ENCODE assay signal across 32 cellular contexts in genomic region chr12:57551637-57552305, GRCh38. TPM values are rescaled to one million over a fixed set of nuclear protein-coding genes. Genes with fewer than 3 reads are reported as not detected.
DNase-seq lines count a peak whose midpoint lies in the region; ATAC-seq, FAIRE-seq and TF ChIP-seq lines count a peak whose summit lies in the region.
"Had no signal": no experiment of that assay in that cellular context is flagged by ENCODE, and none has a peak within 500 bp of the region (broad histone marks: within the 10 kb centered on the region; RNA-seq: fewer than 3 reads in every experiment).

No MANE protein-coding gene starts in this region.

- no TSS peak for BruUV-seq in K562 (replicated peaks; lab: Mats Ljungman, UMichigan)

- H3K27ac ChIP-seq in K562 (ENCODE audit: extremely low read depth, low read depth, low read length): peak overlapping the region; percentile 90
- no peak overlapping the region for H3K27ac ChIP-seq in adrenal gland
- H3K27ac ChIP-seq: BLaER1, PC-9, right atrium auricular region, spleen had no signal

- POLR2A ChIA-PET in K562 (lab: Yijun Ruan, JAX): interaction anchor here (0.5 to 4.2 kb wide), 12 partner anchors 9 to 241 kb away, joined by 3 to 38 read pairs (median 4); partner anchors contain the start of genes DDIT3, EEF1AKMT3 and METTL1

- H3K9me1 ChIP-seq in K562 (ENCODE audit: control insufficient read depth, insufficient read depth, low read length): no peaks in the 10 kb centered on the region

- H3K36me3 Mint-ChIP-seq in activated naive CD4-positive, alpha-beta T cell treated with anti-CD3 and anti-CD28 coated beads, Interleukin-2, amount 50 U/mL, for 24 hours: no peaks in the 10 kb centered on the region
- H3K36me3 Mint-ChIP-seq in nephron (ENCODE audit: low read depth): no peaks in the 10 kb centered on the region

- H3K9ac ChIP-seq in K562 (ENCODE audit: insufficient read depth in 1 of 2, low read depth in 2 of 2, low read length in 2 of 2): peak overlapping the region; percentile 72; a peak in 3 of 4 replicates
- H3K9ac ChIP-seq: BLaER1 had no signal

- no peak for TF ChIP-seq CTCF in K562 (IDR thresholded peaks at IDR 0.05 in 2 of 3, conservative IDR thresholded peaks at IDR 0.05 in 1 of 3; ENCODE audit: insufficient read depth in 2 of 3, low read depth in 1 of 3, low read length in 3 of 3)
- TF ChIP-seq CTCF in nephron (IDR thresholded peaks at IDR 0.05; ENCODE audit: unreplicated experiment in 3 of 3): no peak
- TF ChIP-seq CTCF in GM20000 (IDR thresholded peaks at IDR 0.05; ENCODE audit: extremely low read depth, missing control alignments): no peak
- no peak for TF ChIP-seq CTCF in adrenal gland (IDR thresholded peaks at IDR 0.05)

- intact Hi-C loops in K562 (cut with micrococcal nuclease): loop anchor here (2.0 kb wide), 1 partner anchor 13 kb away; no protein-coding TSS in a partner anchor
- intact Hi-C loops in posterior cingulate gyrus (cut with DNase I): no loop called here
- intact Hi-C loops in adrenal gland (cut with DNase I): no loop called here

- no peak for TF ChIP-seq RAD21 in K562 (CRISPR knock-in tag; conservative IDR thresholded peaks at IDR 0.05 in 1 of 2, IDR thresholded peaks at IDR 0.05 in 1 of 2)

- no peaks in the 10 kb centered on the region for H3K9me3 Mint-ChIP-seq in activated naive CD4-positive, alpha-beta T cell treated with anti-CD3 and anti-CD28 coated beads, Interleukin-2, amount 50 U/mL, for 24 hours
- H3K9me3 Mint-ChIP-seq in nephron: no peaks in the 10 kb centered on the region
- H3K9me3 Mint-ChIP-seq: stimulated activated effector memory CD8-positive, alpha-beta T cell treated with anti-CD3 and anti-CD28 coated beads, Interleukin-12 subunit alpha, Interleukin-12 subunit beta, amount 100 ng/mL, for 72 hours had no signal

- in situ Hi-C loops in K562 (cut with MboI): no loop called here

- ATAC-seq in K562: peak; percentile 5
- ATAC-seq: activated CD8-positive, alpha-beta T cell treated with anti-CD3 and anti-CD28 coated beads, Interleukin-2, amount 10 ng/mL, durations not matched to agents 7 days and 5 days; GM12878; HCT116; mucosa of descending colon; stimulated activated effector memory CD8-positive, alpha-beta T cell treated with anti-CD3 and anti-CD28 coated beads, Interleukin-12 subunit alpha, Interleukin-12 subunit beta, amount 100 ng/mL, for 72 hours had no signal

- FAIRE-seq in K562 (lab: Jason Lieb, UNC) (no peak), frontal cortex (lab: Jason Lieb, UNC) (no peak)
- FAIRE-seq: GM12878, TTC549 had no signal

- H3K4me1 Mint-ChIP-seq in activated naive CD4-positive, alpha-beta T cell treated with anti-CD3 and anti-CD28 coated beads, Interleukin-2, amount 50 U/mL, for 24 hours: peaks cover 23% of the 10 kb centered on the region
- peaks cover 17% of the 10 kb centered on the region for H3K4me1 Mint-ChIP-seq in nephron

- TF ChIP-seq EP300 in K562 (IDR thresholded peaks at IDR 0.05; ENCODE audit: low read length): no peak

- H3K4me2 ChIP-seq in K562 (ENCODE audit: insufficient read depth, low read length): peak overlapping the region; percentile 89
- H3K4me2 ChIP-seq: PC-9 had no signal

- H3K4me3 ChIP-seq in K562 (peak overlapping the region; percentile 69), adrenal gland (no peak overlapping the region)
- H3K4me3 ChIP-seq: BLaER1, GM12878, lung, MG63, mucosa of descending colon, PC-9, right atrium auricular region, spleen had no signal

- TF ChIP-seq POLR2A in K562 (conservative IDR thresholded peaks at IDR 0.05) (no peak), adrenal gland (IDR thresholded peaks at IDR 0.05) (no peak)

- H3K36me3 ChIP-seq in K562 (ENCODE audit: control insufficient read depth, insufficient read depth, low read length) (peaks cover 14% of the 10 kb centered on the region), adrenal gland (replicated peaks in 1 of 2) (no peaks in the 10 kb centered on the region)
- H3K36me3 ChIP-seq: BLaER1, right atrium auricular region, spleen had no signal

- no peak overlapping the region for H3K27ac Mint-ChIP-seq in activated naive CD4-positive, alpha-beta T cell treated with anti-CD3 and anti-CD28 coated beads, Interleukin-2, amount 50 U/mL, for 24 hours
- H3K27ac Mint-ChIP-seq in nephron: no peak overlapping the region
- H3K27ac Mint-ChIP-seq: activated CD8-positive, alpha-beta T cell treated with anti-CD3 and anti-CD28 coated beads, Interleukin-2, amount 10 ng/mL, durations not matched to agents 7 days and 5 days; stimulated activated effector memory CD8-positive, alpha-beta T cell treated with anti-CD3 and anti-CD28 coated beads, Interleukin-12 subunit alpha, Interleukin-12 subunit beta, amount 100 ng/mL, for 72 hours had no signal

- no peak overlapping the region; the same call in 1 of the 2 replicates for H2AFZ ChIP-seq in K562 (ENCODE audit: low read depth, low read length)
- H2AFZ ChIP-seq: PC-9 had no signal

- H3K79me2 ChIP-seq in K562 (ENCODE audit: control insufficient read depth, insufficient read depth, low read length): peaks cover 58% of the 10 kb centered on the region

- CTCF ChIA-PET in K562 (lab: Yijun Ruan, JAX; ENCODE audit: low intra/inter-chr PET ratio): no interaction called here

- H3K9me3 ChIP-seq in K562 (replicated peaks; ENCODE audit: control insufficient read depth, insufficient read depth, low read depth, low read length): no peaks in the 10 kb centered on the region
- H3K9me3 ChIP-seq in adrenal gland (replicated peaks in 1 of 3): no peaks in the 10 kb centered on the region
- H3K9me3 ChIP-seq: BLaER1, MG63, mucosa of descending colon, right atrium auricular region, spleen had no signal

- peak overlapping the region; percentile 58 for H3K4me3 Mint-ChIP-seq in activated naive CD4-positive, alpha-beta T cell treated with anti-CD3 and anti-CD28 coated beads, Interleukin-2, amount 50 U/mL, for 24 hours
- peak overlapping the region; percentile 34 to 61 (median 50) for H3K4me3 Mint-ChIP-seq in nephron

- WGBS in K562 (ENCODE audit: insufficient coverage, low coverage, missing lambda C conversion rate): 8% methylated on average over 3 of the region's 3 CpGs
- 76 to 91% (median 85%) methylated on average over 3 of the region's 3 CpGs for WGBS in adrenal gland, 4 donors

- H3K4me1 ChIP-seq in K562 (replicated peaks in 1 of 2; ENCODE audit: control insufficient read depth in 2 of 2, insufficient read depth in 2 of 2, low read length in 2 of 2) (peaks cover 52 to 61% of the 10 kb centered on the region in 2 experiments), adrenal gland (replicated peaks in 1 of 2) (peaks cover 0 to 6% of the 10 kb centered on the region in 2 donors)

- H3K27me3 ChIP-seq in K562 (ENCODE audit: control insufficient read depth in 2 of 2, insufficient read depth in 2 of 2, low read length in 2 of 2) (no peaks in the 10 kb centered on the region), adrenal gland (peaks cover 8% of the 10 kb centered on the region)
- H3K27me3 ChIP-seq: MG63 had no signal

- no peak for DNase-seq in activated naive CD4-positive, alpha-beta T cell treated with Interleukin-2 at 50 U/mL for 16 hours
- DNase-seq in K562 (ENCODE audit: extremely low read depth in 1 of 4, low spot score in 3 of 4) (peak in 2 of 4 experiments; percentile 28 to 35), GM20000 (ENCODE audit: low spot score) (no peak), posterior cingulate gyrus (no peak), frontal cortex (ENCODE audit: low spot score in 2 of 2) (no peak), adrenal gland (no peak)
- DNase-seq: activated CD4-positive, CD25-positive, alpha-beta regulatory T cell treated with anti-CD3 and anti-CD28 coated beads, Interleukin-2, amount 50 U/mL, for 72 hours; activated CD8-positive, alpha-beta T cell treated with anti-CD3 and anti-CD28 coated beads, Interleukin-2, amount 10 ng/mL, durations not matched to agents 7 days and 5 days; activated naive CD4-positive, alpha-beta T cell; aorta; caudate nucleus; dermis blood vessel endothelial cell; MG63; mucosa of descending colon; NCI-H2081; NCI-H446 treated with DMSO at 0.1 percent for 48 hours; occipital lobe; PC-9; SHP77; spleen; stimulated activated CD4-positive, alpha-beta T cell treated with anti-CD3 and anti-CD28 coated beads, Interleukin-2, amount 100 ng/mL, for 48 hours; SW 1271 had no signal

- peaks cover 2% of the 10 kb centered on the region for H3K27me3 Mint-ChIP-seq in activated naive CD4-positive, alpha-beta T cell treated with anti-CD3 and anti-CD28 coated beads, Interleukin-2, amount 50 U/mL, for 24 hours
- peaks cover 75% of the 10 kb centered on the region for H3K27me3 Mint-ChIP-seq in nephron (ENCODE audit: low read depth)

- H4K20me1 ChIP-seq in K562 (replicated peaks; ENCODE audit: control insufficient read depth, insufficient read depth, low read length): no peaks in the 10 kb centered on the region
- H4K20me1 ChIP-seq: BLaER1 had no signal

RNA-seq across cellular contexts. Expression of gene KIF5A, which starts 1.9 kb away (rescaled TPM):
- 64.9 and 77.9 TPM in 2 replicates for total RNA-seq in K562 (2011; cell fraction: chromatin; rRNA removed; ENCODE audit: low replicate concordance)
- 36.1 and 39.9 TPM in 2 replicates for total RNA-seq in K562 (2011; cell fraction: nucleolus; rRNA removed)
- 52.8 and 54.9 TPM in 2 replicates for total RNA-seq in K562 (2011; cell fraction: nucleoplasm; rRNA removed)
- total RNA-seq in K562 (2014; rRNA removed) (5.9 and 7.1 TPM in 2 replicates), K562 (2014; rRNA removed; fragmentation: Illumina TruSeq; extraction: Trizol) (7.3 and 8.0 TPM in 2 replicates), K562 (2015; rRNA removed; fragmentation: Illumina TruSeq; extraction: Trizol) (4.3 and 4.5 TPM in 2 replicates), K562 (2021) (14.2 and 17.7 TPM in 2 replicates), frontal cortex (42.8 TPM), adrenal gland (1 to 10 TPM in 3 of 8 donors, under 1 TPM in 4, not detected in 1; 0.32 to 7.6 (median 0.61) TPM)
- polyA plus RNA-seq in K562 (2011; rRNA removed) (16.0 and 19.3 TPM in 2 replicates), K562 (2014; fragmentation: Illumina TruSeq; extraction: Trizol) (16.0 and 16.1 TPM in 2 replicates), K562 (2014; fragmentation: Nextera tagmentation; extraction: Ambion mirVana) (1 to 10 TPM; 3.4 to 5.3 TPM), K562 (2014; rRNA removed) (15.8 and 17.7 TPM in 2 replicates), adrenal gland (1 to 10 TPM; 1.9 to 7.4 (median 5.6) TPM)
- polyA plus RNA-seq in K562 (2011; cell fraction: cytosol; rRNA removed): 5.5 and 8.2 TPM in 2 replicates
- polyA plus RNA-seq in K562 (2011; cell fraction: nucleus; rRNA removed): 66.5 and 75.3 TPM in 2 replicates
- polyA plus RNA-seq in K562 (2012): 8.1 and 30.3 TPM in 2 replicates
- polyA minus RNA-seq in K562 (2011; rRNA and poly(A)+ RNA removed): 13.4 and 14.8 TPM in 2 replicates
- polyA minus RNA-seq in K562 (2011; cell fraction: cytosol; rRNA and poly(A)+ RNA removed): 5.6 and 6.9 TPM in 2 replicates
- 14.0 and 22.0 TPM in 2 replicates for polyA minus RNA-seq in K562 (2011; cell fraction: nucleus; rRNA and poly(A)+ RNA removed)
- total RNA-seq: HT-29 had no signal

RNA-seq across cellular contexts. Expression of gene DCTN2, which starts 4.8 kb away (rescaled TPM):
- 253 and 274 TPM in 2 replicates for total RNA-seq in K562 (2011; cell fraction: chromatin; rRNA removed; ENCODE audit: low replicate concordance)
- 125 and 135 TPM in 2 replicates for total RNA-seq in K562 (2011; cell fraction: nucleolus; rRNA removed)
- total RNA-seq in K562 (2011; cell fraction: nucleoplasm; rRNA removed): 180 and 202 TPM in 2 replicates
- total RNA-seq in K562 (2014; rRNA removed) (128 and 135 TPM in 2 replicates), K562 (2014; rRNA removed; fragmentation: Illumina TruSeq; extraction: Trizol) (114 and 115 TPM in 2 replicates), K562 (2015; rRNA removed; fragmentation: Illumina TruSeq; extraction: Trizol) (122 and 151 TPM in 2 replicates), K562 (2021) (119 and 129 TPM in 2 replicates), frontal cortex (136 TPM), adrenal gland (100 to 1,000 TPM; 114 to 202 (median 135) TPM)
- polyA plus RNA-seq in K562 (2011; rRNA removed) (137 and 161 TPM in 2 replicates), K562 (2014; fragmentation: Illumina TruSeq; extraction: Trizol) (255 and 270 TPM in 2 replicates), K562 (2014; fragmentation: Nextera tagmentation; extraction: Ambion mirVana) (10 to 100 TPM; 43.6 to 64.7 TPM), K562 (2014; rRNA removed) (125 and 127 TPM in 2 replicates), adrenal gland (100 to 1,000 TPM in 2 of 3 donors, 10 to 100 TPM in 1; 81.2 to 238 (median 101) TPM)
- 125 and 134 TPM in 2 replicates for polyA plus RNA-seq in K562 (2011; cell fraction: cytosol; rRNA removed)
- polyA plus RNA-seq in K562 (2011; cell fraction: nucleus; rRNA removed): 140 and 175 TPM in 2 replicates
- 98.5 and 216 TPM in 2 replicates for polyA plus RNA-seq in K562 (2012)
- polyA minus RNA-seq in K562 (2011; rRNA and poly(A)+ RNA removed): 129 and 192 TPM in 2 replicates
- polyA minus RNA-seq in K562 (2011; cell fraction: cytosol; rRNA and poly(A)+ RNA removed): 103 and 129 TPM in 2 replicates
- polyA minus RNA-seq in K562 (2011; cell fraction: nucleus; rRNA and poly(A)+ RNA removed): 35.9 and 66.2 TPM in 2 replicates

RNA-seq across cellular contexts. Expression of gene MBD6, which starts 29.1 kb away (rescaled TPM):
- 77.3 and 118 TPM in 2 replicates for total RNA-seq in K562 (2011; cell fraction: chromatin; rRNA removed; ENCODE audit: low replicate concordance)
- 43.2 and 44.7 TPM in 2 replicates for total RNA-seq in K562 (2011; cell fraction: nucleolus; rRNA removed)
- total RNA-seq in K562 (2011; cell fraction: nucleoplasm; rRNA removed): 49.3 and 57.0 TPM in 2 replicates
- total RNA-seq in K562 (2014; rRNA removed): 4.7 and 6.3 TPM in 2 replicates
- total RNA-seq in K562 (2014; rRNA removed; fragmentation: Illumina TruSeq; extraction: Trizol): 2.7 and 3.8 TPM in 2 replicates
- 3.6 and 6.1 TPM in 2 replicates for total RNA-seq in K562 (2015; rRNA removed; fragmentation: Illumina TruSeq; extraction: Trizol)
- total RNA-seq in K562 (2021): 46.6 and 54.8 TPM in 2 replicates
- polyA plus RNA-seq in K562 (2011; rRNA removed): 2.0 and 6.8 TPM in 2 replicates
- polyA plus RNA-seq in K562 (2011; cell fraction: cytosol; rRNA removed): 1.1 and 1.4 TPM in 2 replicates
- polyA plus RNA-seq in K562 (2011; cell fraction: nucleus; rRNA removed): 25.0 and 38.2 TPM in 2 replicates
- 21.1 and 37.7 TPM in 2 replicates for polyA plus RNA-seq in K562 (2012)
- 14.1 and 20.3 TPM in 2 replicates for polyA plus RNA-seq in K562 (2014; fragmentation: Illumina TruSeq; extraction: Trizol)
- polyA plus RNA-seq in K562 (2014; fragmentation: Nextera tagmentation; extraction: Ambion mirVana): 1 to 10 TPM; 2.6 to 2.9 TPM
- 12.2 and 19.8 TPM in 2 replicates for polyA plus RNA-seq in K562 (2014; rRNA removed)
- polyA minus RNA-seq in K562 (2011; rRNA and poly(A)+ RNA removed): 1.7 and 4.1 TPM in 2 replicates
- polyA minus RNA-seq in K562 (2011; cell fraction: cytosol; rRNA and poly(A)+ RNA removed): 5.2 and 13.3 TPM in 2 replicates
- 15.5 and 20.1 TPM in 2 replicates for polyA minus RNA-seq in K562 (2011; cell fraction: nucleus; rRNA and poly(A)+ RNA removed)
- 1.2 TPM for total RNA-seq in frontal cortex
- total RNA-seq in adrenal gland: 100 to 1,000 TPM in 2 of 8 donors, 10 to 100 TPM in 6; 10.9 to 128 (median 38.1) TPM
- polyA plus RNA-seq in adrenal gland: 100 to 1,000 TPM in 1 of 3 donors, 10 to 100 TPM in 2; 21.7 to 167 (median 91.4) TPM

RNA-seq across cellular contexts. Expression of gene DDIT3, which starts 31.5 kb away (rescaled TPM):
- total RNA-seq in K562 (2011; cell fraction: chromatin; rRNA removed; ENCODE audit: low replicate concordance): 172 and 185 TPM in 2 replicates
- total RNA-seq in K562 (2011; cell fraction: nucleolus; rRNA removed): 119 and 124 TPM in 2 replicates
- total RNA-seq in K562 (2011; cell fraction: nucleoplasm; rRNA removed): 106 and 127 TPM in 2 replicates
- total RNA-seq in K562 (2014; rRNA removed) (68.2 and 89.9 TPM in 2 replicates), K562 (2014; rRNA removed; fragmentation: Illumina TruSeq; extraction: Trizol) (89.6 and 104 TPM in 2 replicates), K562 (2015; rRNA removed; fragmentation: Illumina TruSeq; extraction: Trizol) (53.7 and 59.1 TPM in 2 replicates), K562 (2021) (56.8 and 61.8 TPM in 2 replicates), frontal cortex (4.9 TPM), adrenal gland (10 to 100 TPM in 7 of 8 donors, 1 to 10 TPM in 1; 7.7 to 65.1 (median 30.9) TPM)
- polyA plus RNA-seq in K562 (2011; rRNA removed) (99.0 and 118 TPM in 2 replicates), K562 (2014; fragmentation: Illumina TruSeq; extraction: Trizol) (83.9 and 103 TPM in 2 replicates), K562 (2014; fragmentation: Nextera tagmentation; extraction: Ambion mirVana) (100 to 1,000 TPM; 254 to 272 TPM), K562 (2014; rRNA removed) (87.2 and 127 TPM in 2 replicates), adrenal gland (10 to 100 TPM; 72.8 to 98.4 (median 72.9) TPM)
- polyA plus RNA-seq in K562 (2011; cell fraction: cytosol; rRNA removed): 29.5 and 56.7 TPM in 2 replicates
- polyA plus RNA-seq in K562 (2011; cell fraction: nucleus; rRNA removed): 133 and 186 TPM in 2 replicates
- polyA plus RNA-seq in K562 (2012): 99.5 and 353 TPM in 2 replicates
- 37.2 and 59.6 TPM in 2 replicates for polyA minus RNA-seq in K562 (2011; rRNA and poly(A)+ RNA removed)
- 22.3 and 23.0 TPM in 2 replicates for polyA minus RNA-seq in K562 (2011; cell fraction: cytosol; rRNA and poly(A)+ RNA removed)
- polyA minus RNA-seq in K562 (2011; cell fraction: nucleus; rRNA and poly(A)+ RNA removed): 25.7 and 57.9 TPM in 2 replicates

RNA-seq across cellular contexts. Expression of gene PIP4K2C, which starts 39.2 kb away (rescaled TPM):
- total RNA-seq in K562 (2011; cell fraction: chromatin; rRNA removed; ENCODE audit: low replicate concordance): 28.9 and 41.5 TPM in 2 replicates
- total RNA-seq in K562 (2011; cell fraction: nucleolus; rRNA removed): 20.9 and 21.7 TPM in 2 replicates
- total RNA-seq in K562 (2011; cell fraction: nucleoplasm; rRNA removed): 26.5 and 30.7 TPM in 2 replicates
- 13.8 and 20.7 TPM in 2 replicates for total RNA-seq in K562 (2014; rRNA removed)
- 18.3 and 19.9 TPM in 2 replicates for total RNA-seq in K562 (2014; rRNA removed; fragmentation: Illumina TruSeq; extraction: Trizol)
- total RNA-seq in K562 (2015; rRNA removed; fragmentation: Illumina TruSeq; extraction: Trizol): 18.0 and 22.3 TPM in 2 replicates
- total RNA-seq in K562 (2021): 28.8 and 29.3 TPM in 2 replicates
- polyA plus RNA-seq in K562 (2011; rRNA removed): 31.3 and 31.4 TPM in 2 replicates
- polyA plus RNA-seq in K562 (2011; cell fraction: cytosol; rRNA removed): 16.1 and 24.3 TPM in 2 replicates
- polyA plus RNA-seq in K562 (2011; cell fraction: nucleus; rRNA removed): 42.4 and 45.7 TPM in 2 replicates
- 23.2 and 26.6 TPM in 2 replicates for polyA plus RNA-seq in K562 (2012)
- 39.5 and 41.4 TPM in 2 replicates for polyA plus RNA-seq in K562 (2014; fragmentation: Illumina TruSeq; extraction: Trizol)
- 10 to 100 TPM in 1 of 2 experiments, 1 to 10 TPM in 1; 9.0 to 10.8 TPM for polyA plus RNA-seq in K562 (2014; fragmentation: Nextera tagmentation; extraction: Ambion mirVana)
- polyA plus RNA-seq in K562 (2014; rRNA removed): 18.5 and 25.8 TPM in 2 replicates
- 20.2 and 21.0 TPM in 2 replicates for polyA minus RNA-seq in K562 (2011; rRNA and poly(A)+ RNA removed)
- polyA minus RNA-seq in K562 (2011; cell fraction: cytosol; rRNA and poly(A)+ RNA removed): 9.1 and 18.2 TPM in 2 replicates
- polyA minus RNA-seq in K562 (2011; cell fraction: nucleus; rRNA and poly(A)+ RNA removed): 6.7 and 9.2 TPM in 2 replicates
- 11.0 TPM for total RNA-seq in frontal cortex
- 10 to 100 TPM; 21.9 to 75.9 (median 30.9) TPM for total RNA-seq in adrenal gland
- polyA plus RNA-seq in adrenal gland: 10 to 100 TPM in 1 of 3 donors, 1 to 10 TPM in 2; 8.1 to 31.5 (median 8.6) TPM
